In genomic region chr11:67442504-67443398, GRCh38 we compare ENCODE assay signal across 1 cellular context.
TF ChIP-seq lines count a peak whose summit lies in the region.

No MANE protein-coding gene starts in this region.

TF ChIP-seq in IMR-90, 13 proteins besides CTCF, POLR2A, EP300 and RAD21 (continued from another document):
- TF ChIP-seq NFE2L2 (IDR thresholded peaks at IDR 0.05; ENCODE audit: low read depth, low read length) (no peak), MAZ (IDR thresholded peaks at IDR 0.05; ENCODE audit: borderline replicate concordance, low read depth, low read length) (no peak), SMC3 (IDR thresholded peaks at IDR 0.05; ENCODE audit: low read depth, low read length) (no peak)
